Comparison of ENCODE assay signal across 1 cellular context in genomic region chr16:51382940-51383339, GRCh38.
TF ChIP-seq lines count a peak whose summit lies in the region.

No MANE protein-coding gene starts in this region.

TF ChIP-seq in GM23338, 12 proteins besides CTCF, POLR2A, EP300 and RAD21 (continued from another document):
- TF ChIP-seq ZNF462 (CRISPR knock-in tag; IDR thresholded peaks at IDR 0.05) (0 out of 2 replicates have a peak, but pooled peaks have one; percentile 39), CREB1 (CRISPR knock-in tag; IDR thresholded peaks at IDR 0.05; ENCODE audit: low read depth) (no peak)
